ENCODE assay signal across 1 cellular context in the genomic region with DNA sequence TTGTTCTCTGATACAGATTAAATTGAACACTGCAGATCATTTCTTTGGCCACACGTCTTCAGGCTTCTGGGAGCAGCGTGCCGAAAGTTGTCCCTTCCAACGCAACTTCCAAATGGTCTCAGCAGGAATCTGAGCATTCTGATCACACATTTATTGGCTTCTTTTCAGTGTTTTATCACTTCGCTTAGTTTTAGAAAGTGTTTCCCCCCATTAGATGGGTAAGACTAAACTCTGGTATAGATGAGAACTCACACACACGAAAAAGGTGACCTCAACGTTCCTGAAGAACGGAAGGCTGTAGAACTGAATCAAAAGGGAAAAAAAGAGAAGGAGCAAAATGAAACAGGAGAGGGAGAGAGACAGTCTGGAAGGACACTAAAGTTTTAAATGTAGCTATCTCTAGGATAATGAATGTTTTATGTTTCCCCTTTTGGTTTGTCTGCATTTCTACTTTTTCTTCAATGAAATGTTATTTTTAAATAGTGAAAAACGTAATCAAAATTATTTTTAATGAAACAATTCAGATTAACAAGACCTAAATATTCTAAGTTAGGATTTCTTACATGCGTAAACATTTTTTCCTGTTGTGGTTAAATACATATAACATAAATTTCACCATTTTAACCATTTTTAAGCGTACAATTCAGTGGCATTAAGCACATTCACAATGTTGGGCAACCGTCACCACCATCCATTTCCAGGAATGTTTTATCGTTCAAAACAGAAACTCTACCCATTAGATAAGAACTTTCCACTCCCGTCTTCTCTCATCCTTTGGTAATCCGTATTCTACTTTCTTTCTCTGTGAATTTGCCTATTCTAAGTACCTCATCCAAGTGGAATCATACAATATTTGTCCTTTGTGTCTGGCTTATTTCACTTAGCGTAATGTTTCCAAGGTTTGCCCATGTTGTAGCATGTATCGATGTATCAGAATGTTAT.
TF ChIP-seq lines count a peak whose summit lies in the region.

No MANE protein-coding gene starts in this region.

TF ChIP-seq in K562, 482 proteins besides CTCF, POLR2A, EP300 and RAD21 (continued from another document and continues in another):
- TF ChIP-seq, protein P1, sequence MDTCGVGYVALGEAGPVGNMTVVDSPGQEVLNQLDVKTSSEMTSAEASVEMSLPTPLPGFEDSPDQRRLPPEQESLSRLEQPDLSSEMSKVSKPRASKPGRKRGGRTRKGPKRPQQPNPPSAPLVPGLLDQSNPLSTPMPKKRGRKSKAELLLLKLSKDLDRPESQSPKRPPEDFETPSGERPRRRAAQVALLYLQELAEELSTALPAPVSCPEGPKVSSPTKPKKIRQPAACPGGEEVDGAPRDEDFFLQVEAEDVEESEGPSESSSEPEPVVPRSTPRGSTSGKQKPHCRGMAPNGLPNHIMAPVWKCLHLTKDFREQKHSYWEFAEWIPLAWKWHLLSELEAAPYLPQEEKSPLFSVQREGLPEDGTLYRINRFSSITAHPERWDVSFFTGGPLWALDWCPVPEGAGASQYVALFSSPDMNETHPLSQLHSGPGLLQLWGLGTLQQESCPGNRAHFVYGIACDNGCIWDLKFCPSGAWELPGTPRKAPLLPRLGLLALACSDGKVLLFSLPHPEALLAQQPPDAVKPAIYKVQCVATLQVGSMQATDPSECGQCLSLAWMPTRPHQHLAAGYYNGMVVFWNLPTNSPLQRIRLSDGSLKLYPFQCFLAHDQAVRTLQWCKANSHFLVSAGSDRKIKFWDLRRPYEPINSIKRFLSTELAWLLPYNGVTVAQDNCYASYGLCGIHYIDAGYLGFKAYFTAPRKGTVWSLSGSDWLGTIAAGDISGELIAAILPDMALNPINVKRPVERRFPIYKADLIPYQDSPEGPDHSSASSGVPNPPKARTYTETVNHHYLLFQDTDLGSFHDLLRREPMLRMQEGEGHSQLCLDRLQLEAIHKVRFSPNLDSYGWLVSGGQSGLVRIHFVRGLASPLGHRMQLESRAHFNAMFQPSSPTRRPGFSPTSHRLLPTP (IDR thresholded peaks at IDR 0.05; ENCODE audit: borderline replicate concordance, extremely low read depth, insufficient read length), result no peak
- TF ChIP-seq ZNF41 (CRISPR knock-in tag; conservative IDR thresholded peaks at IDR 0.05), result no peak
- peak; percentile 37 for TF ChIP-seq GATAD2A (IDR thresholded peaks at IDR 0.05)
- no peak for TF ChIP-seq FOXK2 (conservative IDR thresholded peaks at IDR 0.05 in 1 of 2, IDR thresholded peaks at IDR 0.05 in 1 of 2; ENCODE audit: low read depth in 2 of 2)
- TF ChIP-seq, protein P2, sequence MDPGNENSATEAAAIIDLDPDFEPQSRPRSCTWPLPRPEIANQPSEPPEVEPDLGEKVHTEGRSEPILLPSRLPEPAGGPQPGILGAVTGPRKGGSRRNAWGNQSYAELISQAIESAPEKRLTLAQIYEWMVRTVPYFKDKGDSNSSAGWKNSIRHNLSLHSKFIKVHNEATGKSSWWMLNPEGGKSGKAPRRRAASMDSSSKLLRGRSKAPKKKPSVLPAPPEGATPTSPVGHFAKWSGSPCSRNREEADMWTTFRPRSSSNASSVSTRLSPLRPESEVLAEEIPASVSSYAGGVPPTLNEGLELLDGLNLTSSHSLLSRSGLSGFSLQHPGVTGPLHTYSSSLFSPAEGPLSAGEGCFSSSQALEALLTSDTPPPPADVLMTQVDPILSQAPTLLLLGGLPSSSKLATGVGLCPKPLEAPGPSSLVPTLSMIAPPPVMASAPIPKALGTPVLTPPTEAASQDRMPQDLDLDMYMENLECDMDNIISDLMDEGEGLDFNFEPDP (CRISPR knock-in tag; IDR thresholded peaks at IDR 0.05), result no peak
- TF ChIP-seq, protein P3, sequence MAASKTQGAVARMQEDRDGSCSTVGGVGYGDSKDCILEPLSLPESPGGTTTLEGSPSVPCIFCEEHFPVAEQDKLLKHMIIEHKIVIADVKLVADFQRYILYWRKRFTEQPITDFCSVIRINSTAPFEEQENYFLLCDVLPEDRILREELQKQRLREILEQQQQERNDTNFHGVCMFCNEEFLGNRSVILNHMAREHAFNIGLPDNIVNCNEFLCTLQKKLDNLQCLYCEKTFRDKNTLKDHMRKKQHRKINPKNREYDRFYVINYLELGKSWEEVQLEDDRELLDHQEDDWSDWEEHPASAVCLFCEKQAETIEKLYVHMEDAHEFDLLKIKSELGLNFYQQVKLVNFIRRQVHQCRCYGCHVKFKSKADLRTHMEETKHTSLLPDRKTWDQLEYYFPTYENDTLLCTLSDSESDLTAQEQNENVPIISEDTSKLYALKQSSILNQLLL (CRISPR knock-in tag; IDR thresholded peaks at IDR 0.05; ENCODE audit: borderline replicate concordance), result no peak
- TF ChIP-seq, protein P4, sequence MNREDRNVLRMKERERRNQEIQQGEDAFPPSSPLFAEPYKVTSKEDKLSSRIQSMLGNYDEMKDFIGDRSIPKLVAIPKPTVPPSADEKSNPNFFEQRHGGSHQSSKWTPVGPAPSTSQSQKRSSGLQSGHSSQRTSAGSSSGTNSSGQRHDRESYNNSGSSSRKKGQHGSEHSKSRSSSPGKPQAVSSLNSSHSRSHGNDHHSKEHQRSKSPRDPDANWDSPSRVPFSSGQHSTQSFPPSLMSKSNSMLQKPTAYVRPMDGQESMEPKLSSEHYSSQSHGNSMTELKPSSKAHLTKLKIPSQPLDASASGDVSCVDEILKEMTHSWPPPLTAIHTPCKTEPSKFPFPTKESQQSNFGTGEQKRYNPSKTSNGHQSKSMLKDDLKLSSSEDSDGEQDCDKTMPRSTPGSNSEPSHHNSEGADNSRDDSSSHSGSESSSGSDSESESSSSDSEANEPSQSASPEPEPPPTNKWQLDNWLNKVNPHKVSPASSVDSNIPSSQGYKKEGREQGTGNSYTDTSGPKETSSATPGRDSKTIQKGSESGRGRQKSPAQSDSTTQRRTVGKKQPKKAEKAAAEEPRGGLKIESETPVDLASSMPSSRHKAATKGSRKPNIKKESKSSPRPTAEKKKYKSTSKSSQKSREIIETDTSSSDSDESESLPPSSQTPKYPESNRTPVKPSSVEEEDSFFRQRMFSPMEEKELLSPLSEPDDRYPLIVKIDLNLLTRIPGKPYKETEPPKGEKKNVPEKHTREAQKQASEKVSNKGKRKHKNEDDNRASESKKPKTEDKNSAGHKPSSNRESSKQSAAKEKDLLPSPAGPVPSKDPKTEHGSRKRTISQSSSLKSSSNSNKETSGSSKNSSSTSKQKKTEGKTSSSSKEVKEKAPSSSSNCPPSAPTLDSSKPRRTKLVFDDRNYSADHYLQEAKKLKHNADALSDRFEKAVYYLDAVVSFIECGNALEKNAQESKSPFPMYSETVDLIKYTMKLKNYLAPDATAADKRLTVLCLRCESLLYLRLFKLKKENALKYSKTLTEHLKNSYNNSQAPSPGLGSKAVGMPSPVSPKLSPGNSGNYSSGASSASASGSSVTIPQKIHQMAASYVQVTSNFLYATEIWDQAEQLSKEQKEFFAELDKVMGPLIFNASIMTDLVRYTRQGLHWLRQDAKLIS (CRISPR knock-in tag; IDR thresholded peaks at IDR 0.05), result no peak
- TF ChIP-seq NR4A1 (CRISPR knock-in tag; IDR thresholded peaks at IDR 0.05), result no peak
- peak; percentile 33; the same call in 1 of the 2 replicates for TF ChIP-seq NR4A1 (tag; IDR thresholded peaks at IDR 0.05)
- TF ChIP-seq, protein P5, sequence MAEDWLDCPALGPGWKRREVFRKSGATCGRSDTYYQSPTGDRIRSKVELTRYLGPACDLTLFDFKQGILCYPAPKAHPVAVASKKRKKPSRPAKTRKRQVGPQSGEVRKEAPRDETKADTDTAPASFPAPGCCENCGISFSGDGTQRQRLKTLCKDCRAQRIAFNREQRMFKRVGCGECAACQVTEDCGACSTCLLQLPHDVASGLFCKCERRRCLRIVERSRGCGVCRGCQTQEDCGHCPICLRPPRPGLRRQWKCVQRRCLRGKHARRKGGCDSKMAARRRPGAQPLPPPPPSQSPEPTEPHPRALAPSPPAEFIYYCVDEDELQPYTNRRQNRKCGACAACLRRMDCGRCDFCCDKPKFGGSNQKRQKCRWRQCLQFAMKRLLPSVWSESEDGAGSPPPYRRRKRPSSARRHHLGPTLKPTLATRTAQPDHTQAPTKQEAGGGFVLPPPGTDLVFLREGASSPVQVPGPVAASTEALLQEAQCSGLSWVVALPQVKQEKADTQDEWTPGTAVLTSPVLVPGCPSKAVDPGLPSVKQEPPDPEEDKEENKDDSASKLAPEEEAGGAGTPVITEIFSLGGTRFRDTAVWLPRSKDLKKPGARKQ (CRISPR knock-in tag; IDR thresholded peaks at IDR 0.05), result peak; percentile 52; the same call in 1 of the 2 replicates
- TF ChIP-seq WHSC1 (IDR thresholded peaks at IDR 0.05; ENCODE audit: low read length), result no peak
- peak; percentile 23 for TF ChIP-seq HNRNPLL (IDR thresholded peaks at IDR 0.05; ENCODE audit: low read depth, low read length, poor library complexity, severe bottlenecking)
- TF ChIP-seq SP2 (IDR thresholded peaks at IDR 0.05; ENCODE audit: extremely low read depth, low read depth, low read length, poor library complexity, severe bottlenecking), result no peak
- peak; percentile 87 for TF ChIP-seq MTA2 (IDR thresholded peaks at IDR 0.05; ENCODE audit: low read depth)
- no peak for TF ChIP-seq NRF1 (conservative IDR thresholded peaks at IDR 0.05 in 1 of 2, IDR thresholded peaks at IDR 0.05 in 1 of 2)
- no peak; the same call in 1 of the 2 replicates for TF ChIP-seq ADNP (tag; IDR thresholded peaks at IDR 0.05)
- no peak for TF ChIP-seq ZNF324 (CRISPR knock-in tag; IDR thresholded peaks at IDR 0.05)
- TF ChIP-seq KLF16 (IDR thresholded peaks at IDR 0.05), result 0 out of 2 replicates have a peak, but pooled peaks have one; percentile 62
- no peak for TF ChIP-seq SETDB1 (IDR thresholded peaks at IDR 0.05; ENCODE audit: low read length)
- TF ChIP-seq RFX5 (IDR thresholded peaks at IDR 0.05; ENCODE audit: low read depth, low read length), result no peak
- TF ChIP-seq, protein P6, sequence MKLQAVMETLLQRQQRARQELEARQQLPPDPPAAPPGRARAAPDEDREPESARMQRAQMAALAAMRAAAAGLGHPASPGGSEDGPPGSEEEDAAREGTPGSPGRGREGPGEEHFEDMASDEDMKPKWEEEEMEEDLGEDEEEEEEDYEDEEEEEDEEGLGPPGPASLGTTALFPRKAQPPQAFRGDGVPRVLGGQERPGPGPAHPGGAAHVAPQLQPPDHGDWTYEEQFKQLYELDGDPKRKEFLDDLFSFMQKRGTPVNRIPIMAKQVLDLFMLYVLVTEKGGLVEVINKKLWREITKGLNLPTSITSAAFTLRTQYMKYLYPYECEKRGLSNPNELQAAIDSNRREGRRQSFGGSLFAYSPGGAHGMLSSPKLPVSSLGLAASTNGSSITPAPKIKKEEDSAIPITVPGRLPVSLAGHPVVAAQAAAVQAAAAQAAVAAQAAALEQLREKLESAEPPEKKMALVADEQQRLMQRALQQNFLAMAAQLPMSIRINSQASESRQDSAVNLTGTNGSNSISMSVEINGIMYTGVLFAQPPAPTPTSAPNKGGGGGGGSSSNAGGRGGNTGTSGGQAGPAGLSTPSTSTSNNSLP (IDR thresholded peaks at IDR 0.05; ENCODE audit: borderline replicate concordance, low read depth, low read length), result peak; percentile 65; the same call in 1 of the 2 replicates
- TF ChIP-seq KAT2B (IDR thresholded peaks at IDR 0.05; ENCODE audit: low read depth, low read length), result no peak
- no peak for TF ChIP-seq ZNF184 (CRISPR knock-in tag; IDR thresholded peaks at IDR 0.05)
- TF ChIP-seq ZNF23 (CRISPR knock-in tag; IDR thresholded peaks at IDR 0.05), result no peak
- no peak for TF ChIP-seq TARDBP (IDR thresholded peaks at IDR 0.05)
- TF ChIP-seq, protein P7, sequence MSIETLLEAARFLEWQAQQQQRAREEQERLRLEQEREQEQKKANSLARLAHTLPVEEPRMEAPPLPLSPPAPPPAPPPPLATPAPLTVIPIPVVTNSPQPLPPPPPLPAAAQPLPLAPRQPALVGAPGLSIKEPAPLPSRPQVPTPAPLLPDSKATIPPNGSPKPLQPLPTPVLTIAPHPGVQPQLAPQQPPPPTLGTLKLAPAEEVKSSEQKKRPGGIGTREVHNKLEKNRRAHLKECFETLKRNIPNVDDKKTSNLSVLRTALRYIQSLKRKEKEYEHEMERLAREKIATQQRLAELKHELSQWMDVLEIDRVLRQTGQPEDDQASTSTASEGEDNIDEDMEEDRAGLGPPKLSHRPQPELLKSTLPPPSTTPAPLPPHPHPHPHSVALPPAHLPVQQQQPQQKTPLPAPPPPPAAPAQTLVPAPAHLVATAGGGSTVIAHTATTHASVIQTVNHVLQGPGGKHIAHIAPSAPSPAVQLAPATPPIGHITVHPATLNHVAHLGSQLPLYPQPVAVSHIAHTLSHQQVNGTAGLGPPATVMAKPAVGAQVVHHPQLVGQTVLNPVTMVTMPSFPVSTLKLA (conservative IDR thresholded peaks at IDR 0.05), result peak in 1 of 2 experiments; percentile 47; a peak in 2 of 4 replicates
- TF ChIP-seq MAZ (CRISPR knock-in tag; conservative IDR thresholded peaks at IDR 0.05 in 1 of 2, IDR thresholded peaks at IDR 0.05 in 1 of 2), result no peak
- peak; percentile 91 for TF ChIP-seq SMARCE1 (IDR thresholded peaks at IDR 0.05)
- TF ChIP-seq ZNF408 (CRISPR knock-in tag; IDR thresholded peaks at IDR 0.05; ENCODE audit: low read depth), result no peak
- no peak for TF ChIP-seq STAT5B (CRISPR knock-in tag; IDR thresholded peaks at IDR 0.05)
- TF ChIP-seq BRCA1 (IDR thresholded peaks at IDR 0.05), result no peak
- no peak for TF ChIP-seq BRCA1 (CRISPR knock-in tag; IDR thresholded peaks at IDR 0.05)
- TF ChIP-seq, protein P8, sequence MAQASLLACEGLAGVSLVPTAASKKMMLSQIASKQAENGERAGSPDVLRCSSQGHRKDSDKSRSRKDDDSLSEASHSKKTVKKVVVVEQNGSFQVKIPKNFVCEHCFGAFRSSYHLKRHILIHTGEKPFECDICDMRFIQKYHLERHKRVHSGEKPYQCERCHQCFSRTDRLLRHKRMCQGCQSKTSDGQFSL (CRISPR knock-in tag; IDR thresholded peaks at IDR 0.05), result no peak
- TF ChIP-seq, protein P8 (tag; IDR thresholded peaks at IDR 0.05), result no peak
- no peak for TF ChIP-seq ZNF282 (CRISPR knock-in tag; IDR thresholded peaks at IDR 0.05)
- TF ChIP-seq CBFA2T3 (IDR thresholded peaks at IDR 0.05), result peak; percentile 92
- no peak for TF ChIP-seq TAF1 (IDR thresholded peaks at IDR 0.05; ENCODE audit: control insufficient read depth, extremely low read depth, insufficient read depth, low read length, severe bottlenecking)
- peak; percentile 52 to 64; a peak in 3 of 4 replicates for TF ChIP-seq ARNT (IDR thresholded peaks at IDR 0.05)
- TF ChIP-seq CEBPB (tag; IDR thresholded peaks at IDR 0.05), result peak; percentile 97
- TF ChIP-seq, protein P9, sequence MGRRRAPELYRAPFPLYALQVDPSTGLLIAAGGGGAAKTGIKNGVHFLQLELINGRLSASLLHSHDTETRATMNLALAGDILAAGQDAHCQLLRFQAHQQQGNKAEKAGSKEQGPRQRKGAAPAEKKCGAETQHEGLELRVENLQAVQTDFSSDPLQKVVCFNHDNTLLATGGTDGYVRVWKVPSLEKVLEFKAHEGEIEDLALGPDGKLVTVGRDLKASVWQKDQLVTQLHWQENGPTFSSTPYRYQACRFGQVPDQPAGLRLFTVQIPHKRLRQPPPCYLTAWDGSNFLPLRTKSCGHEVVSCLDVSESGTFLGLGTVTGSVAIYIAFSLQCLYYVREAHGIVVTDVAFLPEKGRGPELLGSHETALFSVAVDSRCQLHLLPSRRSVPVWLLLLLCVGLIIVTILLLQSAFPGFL (CRISPR knock-in tag; IDR thresholded peaks at IDR 0.05), result no peak
- peak; percentile 86 for TF ChIP-seq NCOR1 (IDR thresholded peaks at IDR 0.05)
- TF ChIP-seq ZNF347 (CRISPR knock-in tag; IDR thresholded peaks at IDR 0.05; ENCODE audit: low read depth), result no peak
- TF ChIP-seq ZNF311 (CRISPR knock-in tag; IDR thresholded peaks at IDR 0.05), result no peak
- TF ChIP-seq LCOR (CRISPR knock-in tag; IDR thresholded peaks at IDR 0.05), result no peak
